In the genomic region with DNA sequence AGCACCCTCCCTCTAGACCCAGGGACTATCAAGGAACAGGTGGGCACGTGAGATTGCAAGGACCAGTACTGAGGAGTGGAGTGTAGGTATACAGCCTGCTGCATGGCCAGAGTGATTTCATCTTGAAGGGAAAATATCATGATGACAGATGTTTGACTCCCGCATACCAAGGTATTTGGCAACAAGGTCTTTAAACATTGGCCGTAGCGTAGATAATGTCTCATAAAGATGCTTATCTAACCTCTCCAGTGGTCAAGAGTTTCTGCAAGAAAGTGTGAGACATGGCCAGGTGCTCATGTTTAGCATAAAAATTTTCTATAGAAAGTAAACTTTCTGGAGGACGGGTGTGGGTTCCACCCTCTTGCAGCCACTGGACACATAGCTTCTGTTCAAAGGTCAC, we compare ENCODE assay signal across 27 cellular contexts. TPM values are rescaled to one million over a fixed set of nuclear protein-coding genes. Genes with fewer than 3 reads are reported as not detected.
DNase-seq lines count a peak whose midpoint lies in the region; ATAC-seq and TF ChIP-seq lines count a peak whose summit lies in the region.
"Had no signal": no experiment of that assay in that cellular context is flagged by ENCODE, and none has a peak within 500 bp of the region (broad histone marks: within the 10 kb centered on the region; RNA-seq: fewer than 3 reads in every experiment).

No MANE protein-coding gene starts in this region.

- no peaks in the 10 kb centered on the region for H3K9me3 Mint-ChIP-seq in activated T-cell treated with anti-CD3 and anti-CD28 coated beads, Interleukin-2, amount 50 U/mL, for 72 hours
- H3K9me3 Mint-ChIP-seq: CD8-positive, alpha-beta T cell; GM23338 had no signal

- no peak overlapping the region for H3K27ac Mint-ChIP-seq in activated T-cell treated with anti-CD3 and anti-CD28 coated beads, Interleukin-2, amount 50 U/mL, for 72 hours
- H3K27ac Mint-ChIP-seq: B cell; CD8-positive, alpha-beta T cell; GM23338; H9 had no signal

- peaks cover 13% of the 10 kb centered on the region for H3K27me3 Mint-ChIP-seq in activated T-cell treated with anti-CD3 and anti-CD28 coated beads, Interleukin-2, amount 50 U/mL, for 72 hours (ENCODE audit: low read depth)
- H3K27me3 Mint-ChIP-seq: B cell had no signal

- no peak for TF ChIP-seq CTCF in choroid plexus epithelial cell (conservative IDR thresholded peaks at IDR 0.05; ENCODE audit: low read depth, low read length)

- no peaks in the 10 kb centered on the region for H3K36me3 Mint-ChIP-seq in activated T-cell treated with anti-CD3 and anti-CD28 coated beads, Interleukin-2, amount 50 U/mL, for 72 hours (ENCODE audit: insufficient read depth in 2 of 2)
- H3K36me3 Mint-ChIP-seq: CD8-positive, alpha-beta T cell had no signal

- no peaks in the 10 kb centered on the region for H3K4me1 Mint-ChIP-seq in activated T-cell treated with anti-CD3 and anti-CD28 coated beads, Interleukin-2, amount 50 U/mL, for 72 hours (ENCODE audit: low read depth)
- H3K4me1 Mint-ChIP-seq: B cell, GM23338, H9 had no signal

- DNase-seq in DMS 273 (lab: John Stamatoyannopoulos, UW; ENCODE audit: unreplicated experiment) (peak; percentile 6), DMS 273 treated with DMSO at 0.1 percent for 48 hours (lab: John Stamatoyannopoulos, UW) (no peak), M059J (ENCODE audit: low read depth) (peak; percentile 35), choroid plexus epithelial cell (ENCODE audit: low read depth) (peak; percentile 3), renal cortical epithelial cell (ENCODE audit: low read depth) (peak; percentile 7), MV-4-11 (lab: John Stamatoyannopoulos, UW) (no peak), NCI-H2029 treated with DMSO at 0.1 percent for 48 hours (lab: John Stamatoyannopoulos, UW) (no peak)
- DNase-seq in activated T-cell treated with anti-CD3 and anti-CD28 coated beads, Interleukin-2, amount 50 U/mL, for 72 hours = no peak
- DNase-seq: Calu3; CD8-positive, alpha-beta T cell; DMS53; H9; Kasumi-1; NCI-H1105; NCI-H1436 treated with DMSO at 0.1 percent for 48 hours; NCI-H187 treated with DMSO at 0.1 percent for 48 hours; NCI-H2107; NCI-H446; NCI-H524 treated with DMSO at 0.1 percent for 48 hours; NCI-H774; SIG-M5 had no signal

- H3K4me3 ChIP-seq in choroid plexus epithelial cell (ENCODE audit: low read depth, low read length) = no peak overlapping the region
- H3K4me3 ChIP-seq: GM23338, K562, SK-N-MC had no signal

- no peak for ATAC-seq in activated T-cell treated with anti-CD3 and anti-CD28 coated beads, Interleukin-2, amount 50 U/mL, for 72 hours (replicated peaks in 1 of 2)
- ATAC-seq: CD8-positive, alpha-beta T cell; GM23338; K562 had no signal

- H3K4me3 Mint-ChIP-seq in activated T-cell treated with anti-CD3 and anti-CD28 coated beads, Interleukin-2, amount 50 U/mL, for 72 hours = no peak overlapping the region
- H3K4me3 Mint-ChIP-seq: B cell; CD8-positive, alpha-beta T cell; GM23338; H9 had no signal

RNA-seq across cellular contexts. Expression of gene ZNF630, which starts 18.7 kb away (rescaled TPM):
- total RNA-seq in M059J (2014; rRNA removed; shearing (Covaris generic)) = 3.0 and 3.2 TPM in 2 replicates
- 1.7 TPM in 2 replicates for total RNA-seq in renal cortical epithelial cell
- total RNA-seq in activated T-cell treated with anti-CD3 and anti-CD28 coated beads, Interleukin-2, amount 50 U/mL, for 72 hours = 1 to 10 TPM; 2.3 to 3.4 TPM
- total RNA-seq: B cell, G401 had no signal

RNA-seq across cellular contexts. Expression of gene SPACA5B, which starts 40.3 kb away (rescaled TPM):
- not detected in 2 replicates for total RNA-seq in M059J (2014; rRNA removed; shearing (Covaris generic))
- not detected in 2 replicates for total RNA-seq in renal cortical epithelial cell
- not detected for total RNA-seq in activated T-cell treated with anti-CD3 and anti-CD28 coated beads, Interleukin-2, amount 50 U/mL, for 72 hours
- total RNA-seq: B cell; Calu3; CD8-positive, alpha-beta T cell; Daoy; G401; GM23338; H9; K562 had no signal

Comparison
In these comparisons a context has a peak if more than half of its experiments do, and no peak if none do; other contexts are left out.
1. DNase-seq: peak in DMS 273 (single experiment), M059J (single experiment), choroid plexus epithelial cell (single experiment) and renal cortical epithelial cell (single experiment); none in DMS 273 treated with DMSO at 0.1 percent for 48 hours (single experiment), activated T-cell treated with anti-CD3 and anti-CD28 coated beads, Interleukin-2, amount 50 U/mL, for 72 hours (0 of 2), MV-4-11 (single experiment) and NCI-H2029 treated with DMSO at 0.1 percent for 48 hours (single experiment).